ENCODE assay signal across 1 cellular context in genomic region chr5:179616002-179616594, GRCh38.
TF ChIP-seq lines count a peak whose summit lies in the region.

No MANE protein-coding gene starts in this region.

TF ChIP-seq in K562, 482 proteins besides CTCF, POLR2A, EP300 and RAD21 (continued from another document):
- TF ChIP-seq ETV6 (IDR thresholded peaks at IDR 0.05; ENCODE audit: borderline replicate concordance in 1 of 2, low read depth in 2 of 2, low read length in 1 of 2) (no peak), ETV6 (CRISPR knock-in tag; IDR thresholded peaks at IDR 0.05; ENCODE audit: borderline replicate concordance) (no peak), NCOA1 (IDR thresholded peaks at IDR 0.05; ENCODE audit: low read depth) (no peak), RBFOX2 (IDR thresholded peaks at IDR 0.05; ENCODE audit: low read depth, low read length) (peak; percentile 46), ZNF75A (CRISPR knock-in tag; IDR thresholded peaks at IDR 0.05) (no peak), TEAD1 (CRISPR knock-in tag; IDR thresholded peaks at IDR 0.05) (0 out of 4 replicates have a peak, but pooled peaks of 1 of the 2 experiments have one; percentile 3), POLR2AphosphoS5 (IDR thresholded peaks at IDR 0.05; ENCODE audit: control insufficient read depth, insufficient read depth, low read depth, low read length) (0 out of 2 replicates have a peak, but pooled peaks have one; percentile 21), ATF4 (CRISPR knock-in tag; IDR thresholded peaks at IDR 0.05) (no peak), POLR2G (IDR thresholded peaks at IDR 0.05; ENCODE audit: low read depth, low read length) (peak; percentile 10; the same call in 1 of the 2 replicates), TCF7 (IDR thresholded peaks at IDR 0.05; ENCODE audit: borderline replicate concordance) (no peak)
